Comparison of ENCODE assay signal across 9 cellular contexts in genomic region chr6:2970034-2970685, GRCh38. TPM values are rescaled to one million over a fixed set of nuclear protein-coding genes. Genes with fewer than 3 reads are reported as not detected.
DNase-seq lines count a peak whose midpoint lies in the region; ATAC-seq, FAIRE-seq and TF ChIP-seq lines count a peak whose summit lies in the region.
"Had no signal": no experiment of that assay in that cellular context is flagged by ENCODE, and none has a peak within 500 bp of the region (broad histone marks: within the 10 kb centered on the region; RNA-seq: fewer than 3 reads in every experiment).

No MANE protein-coding gene starts in this region.

- H3K9me3 Mint-ChIP-seq in activated naive CD4-positive, alpha-beta T cell treated with anti-CD3 and anti-CD28 coated beads, Interleukin-2, amount 50 U/mL, for 72 hours = peaks cover 0 to 4% of the 10 kb centered on the region in 2 donors
- no peaks in the 10 kb centered on the region for H3K9me3 Mint-ChIP-seq in stimulated activated memory B cell treated with anti-CD40 and anti-IgM and Interleukin-4, amounts not matched to agents 10 μg/mL and 1 μg/mL and 100 μg/mL, for 72 hours

- H3K4me1 ChIP-seq in HUES6 (ENCODE audit: control insufficient read depth, insufficient read depth, low read length) = peaks cover 15% of the 10 kb centered on the region
- H3K4me1 ChIP-seq in iPS-18a (ENCODE audit: control insufficient read depth, low read depth, low read length) = peaks cover 9% of the 10 kb centered on the region

- H3K4me3 ChIP-seq in HUES6 (ENCODE audit: low read depth, low read length) = peak overlapping the region; percentile 62
- H3K4me3 ChIP-seq in iPS-18a (ENCODE audit: low read length) = peak overlapping the region; percentile 52

- H3K27me3 ChIP-seq in HUES6 (ENCODE audit: control insufficient read depth, insufficient read depth, low read length) (peaks cover 3% of the 10 kb centered on the region; the same call in 1 of the 2 replicates), iPS-18a (ENCODE audit: control insufficient read depth, insufficient read depth, low read length) (peaks cover 12% of the 10 kb centered on the region)

- H3K9ac ChIP-seq in HUES6 (ENCODE audit: low read length) = no peak overlapping the region
- peak overlapping the region; percentile 30 for H3K9ac ChIP-seq in iPS-18a (ENCODE audit: low read length)

- no peaks in the 10 kb centered on the region for H3K36me3 ChIP-seq in HUES6 (ENCODE audit: control insufficient read depth, insufficient read depth, low read length)
- H3K36me3 ChIP-seq in iPS-18a (ENCODE audit: control insufficient read depth, low read depth, low read length) = no peaks in the 10 kb centered on the region

- no peak for ATAC-seq in activated naive CD4-positive, alpha-beta T cell treated with anti-CD3 and anti-CD28 coated beads, Interleukin-2, amount 50 U/mL, for 72 hours
- no peak for ATAC-seq in stimulated activated memory B cell treated with anti-CD40 and anti-IgM and Interleukin-4, amounts not matched to agents 10 μg/mL and 1 μg/mL and 100 μg/mL, for 72 hours
- no peak for ATAC-seq in GM19324 (IDR thresholded peaks at IDR 0.05; ENCODE audit: low FRiP score, unreplicated experiment)
- no peak for ATAC-seq in GM18873 (IDR thresholded peaks at IDR 0.05; ENCODE audit: low FRiP score, unreplicated experiment)
- ATAC-seq in GM19035 (IDR thresholded peaks at IDR 0.05; ENCODE audit: unreplicated experiment) = no peak

- no peak for FAIRE-seq in GM12891 (lab: Jason Lieb, UNC)

- H3K36me3 Mint-ChIP-seq in activated naive CD4-positive, alpha-beta T cell treated with anti-CD3 and anti-CD28 coated beads, Interleukin-2, amount 50 U/mL, for 72 hours = peaks cover 5 to 20% of the 10 kb centered on the region in 2 donors
- no peaks in the 10 kb centered on the region for H3K36me3 Mint-ChIP-seq in stimulated activated memory B cell treated with anti-CD40 and anti-IgM and Interleukin-4, amounts not matched to agents 10 μg/mL and 1 μg/mL and 100 μg/mL, for 72 hours

- H3K27ac Mint-ChIP-seq in activated naive CD4-positive, alpha-beta T cell treated with anti-CD3 and anti-CD28 coated beads, Interleukin-2, amount 50 U/mL, for 72 hours = peak overlapping the region; percentile 57 to 82
- peak overlapping the region; percentile 90 for H3K27ac Mint-ChIP-seq in stimulated activated memory B cell treated with anti-CD40 and anti-IgM and Interleukin-4, amounts not matched to agents 10 μg/mL and 1 μg/mL and 100 μg/mL, for 72 hours

- H3K27me3 Mint-ChIP-seq in stimulated activated memory B cell treated with anti-CD40 and anti-IgM and Interleukin-4, amounts not matched to agents 10 μg/mL and 1 μg/mL and 100 μg/mL, for 72 hours = no peaks in the 10 kb centered on the region

- no peak overlapping the region for H3K27ac ChIP-seq in HUES6 (ENCODE audit: low read depth, low read length)
- H3K27ac ChIP-seq in iPS-18a (ENCODE audit: low read length) = no peak overlapping the region

- TF ChIP-seq POLR2A in GM12891 (IDR thresholded peaks at IDR 0.05; ENCODE audit: low read depth, low read length) = no peak

- H3K4me1 Mint-ChIP-seq in stimulated activated memory B cell treated with anti-CD40 and anti-IgM and Interleukin-4, amounts not matched to agents 10 μg/mL and 1 μg/mL and 100 μg/mL, for 72 hours = peaks cover 38% of the 10 kb centered on the region

- DNase-seq in activated naive CD4-positive, alpha-beta T cell treated with anti-CD3 and anti-CD28 coated beads, Interleukin-2, amount 50 U/mL, for 72 hours (ENCODE audit: low spot score in 2 of 2) = no peak
- no peak for DNase-seq in GM12891 (ENCODE audit: insufficient read length, low spot score)
- DNase-seq: amniotic stem cell had no signal

- H3K9me3 ChIP-seq in HUES6 (ENCODE audit: control insufficient read depth, insufficient read depth, low read depth, low read length) (no peaks in the 10 kb centered on the region), iPS-18a (ENCODE audit: control insufficient read depth, low read depth, low read length) (no peaks in the 10 kb centered on the region)

- peak overlapping the region; percentile 92 for H3K4me3 Mint-ChIP-seq in stimulated activated memory B cell treated with anti-CD40 and anti-IgM and Interleukin-4, amounts not matched to agents 10 μg/mL and 1 μg/mL and 100 μg/mL, for 72 hours

TF ChIP-seq in GM12891, 5 proteins besides CTCF, POLR2A, EP300 and RAD21:
- TF ChIP-seq PAX5 (IDR thresholded peaks at IDR 0.05; ENCODE audit: insufficient read depth, low read length, severe bottlenecking) (no peak), TAF1 (IDR thresholded peaks at IDR 0.05; ENCODE audit: low read depth, low read length) (no peak), POLR2AphosphoS5 (IDR thresholded peaks at IDR 0.05; ENCODE audit: low read depth, low read length) (no peak), POU2F2 (IDR thresholded peaks at IDR 0.05; ENCODE audit: low read depth, low read length) (no peak), SPI1 (IDR thresholded peaks at IDR 0.05; ENCODE audit: low read depth, low read length) (no peak)

RNA-seq across cellular contexts. Expression of gene SERPINB6, which starts 1.2 kb away (rescaled TPM):
- total RNA-seq in activated naive CD4-positive, alpha-beta T cell treated with anti-CD3 and anti-CD28 coated beads, Interleukin-2, amount 50 U/mL, for 72 hours = 10 to 100 TPM; 11.1 to 78.4 TPM
- polyA plus RNA-seq in GM12891 (2012; ENCODE audit: low read depth, missing spikeins) = 1.7 TPM

RNA-seq across cellular contexts. Expression of gene NQO2, which starts 29.5 kb away (rescaled TPM):
- total RNA-seq in activated naive CD4-positive, alpha-beta T cell treated with anti-CD3 and anti-CD28 coated beads, Interleukin-2, amount 50 U/mL, for 72 hours = 10 to 100 TPM; 33.4 to 37.5 TPM
- polyA plus RNA-seq in GM12891 (2012; ENCODE audit: low read depth, missing spikeins) = 0.63 TPM
